In the genomic region with DNA sequence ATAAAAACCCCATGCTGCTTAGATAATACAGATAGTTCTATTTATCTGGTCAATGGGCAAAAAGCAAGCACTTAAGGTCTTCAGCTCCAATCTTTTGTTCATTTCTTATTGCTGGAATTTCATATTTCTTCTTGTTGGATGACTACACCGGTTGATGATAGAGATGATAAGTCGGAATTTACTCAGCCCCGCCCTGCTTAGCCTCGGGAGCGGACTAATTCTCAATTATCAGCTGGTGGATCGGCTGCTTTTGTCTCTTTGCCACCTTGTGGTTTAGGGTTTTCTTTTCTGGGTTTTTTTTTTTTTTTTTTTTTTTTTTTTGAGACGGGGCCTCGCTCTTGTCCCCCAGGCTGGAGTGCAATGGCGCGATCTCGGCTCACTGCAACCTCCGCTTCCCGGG, we compare ENCODE assay signal across 2 cellular contexts. TPM values are rescaled to one million over a fixed set of nuclear protein-coding genes. Genes with fewer than 3 reads are reported as not detected.
"Had no signal": no experiment of that assay in that cellular context is flagged by ENCODE, and none has a peak within 500 bp of the region (broad histone marks: within the 10 kb centered on the region; RNA-seq: fewer than 3 reads in every experiment).

No MANE protein-coding gene starts in this region.

RNA-seq across cellular contexts. Expression of gene PTPN3, which starts 34.5 kb away (rescaled TPM):
- total RNA-seq: HFFc6 had no signal
- polyA plus RNA-seq: IgD-negative memory B cell had no signal
